ENCODE assay signal across 34 cellular contexts in genomic region chr7:105839271-105839670, GRCh38. TPM values are rescaled to one million over a fixed set of nuclear protein-coding genes. Genes with fewer than 3 reads are reported as not detected.
DNase-seq lines count a peak whose midpoint lies in the region; ATAC-seq, FAIRE-seq and TF ChIP-seq lines count a peak whose summit lies in the region.
"Had no signal": no experiment of that assay in that cellular context is flagged by ENCODE, and none has a peak within 500 bp of the region (broad histone marks: within the 10 kb centered on the region; RNA-seq: fewer than 3 reads in every experiment).

No MANE protein-coding gene starts in this region.

- intact Hi-C loops in IMR-90 (cut with micrococcal nuclease) (no loop called here), prostate gland (cut with DNase I) (no loop called here)

- no peaks in the 10 kb centered on the region for H3K79me2 ChIP-seq in astrocyte (ENCODE audit: insufficient read depth, low read length)
- H3K79me2 ChIP-seq in Karpas-422 (ENCODE audit: low read length), result no peaks in the 10 kb centered on the region

- H3K9me2 ChIP-seq in Karpas-422 (replicated peaks; ENCODE audit: insufficient read depth, low read length), result no peaks in the 10 kb centered on the region

- H3K4me1 ChIP-seq in CD4-positive, CD25-positive, alpha-beta regulatory T cell (ENCODE audit: control insufficient read depth, insufficient read depth, low read length, poor library complexity, severe bottlenecking), result peaks cover 13% of the 10 kb centered on the region
- peaks cover 18% of the 10 kb centered on the region for H3K4me1 ChIP-seq in IMR-90 (ENCODE audit: control insufficient read depth, insufficient read depth, low read length)
- peaks cover 15% of the 10 kb centered on the region for H3K4me1 ChIP-seq in astrocyte (ENCODE audit: insufficient read depth, low read length)
- H3K4me1 ChIP-seq in prostate gland (replicated peaks), result no peaks in the 10 kb centered on the region
- no peaks in the 10 kb centered on the region for H3K4me1 ChIP-seq in Karpas-422 (ENCODE audit: low read length)
- H3K4me1 ChIP-seq: colonic mucosa had no signal

- no peak for FAIRE-seq in astrocyte (lab: Jason Lieb, UNC)
- FAIRE-seq: RCC 7860 had no signal

- H3K27ac Mint-ChIP-seq in CD4-positive, CD25-positive, alpha-beta regulatory T cell, result peak overlapping the region in 2 of 3 donors; percentile 52 to 83
- H3K27ac Mint-ChIP-seq in astrocyte (ENCODE audit: unreplicated experiment), result no peak overlapping the region
- no peak overlapping the region for H3K27ac Mint-ChIP-seq in neural crest cell (ENCODE audit: unreplicated experiment)
- H3K27ac Mint-ChIP-seq: activated CD4-positive, alpha-beta T cell treated with anti-CD3 and anti-CD28 coated beads for 36 hours; activated CD8-positive, alpha-beta T cell treated with anti-CD3 and anti-CD28 coated beads for 36 hours; activated naive CD4-positive, alpha-beta T cell treated with anti-CD3 and anti-CD28 coated beads for 36 hours; activated T-helper 1 cell treated with anti-CD3 and anti-CD28 coated beads, Interleukin-12 subunit alpha, Interleukin-12 subunit beta, Interleukin-2, Interleukin-4 antibody, amounts not matched to agents 30 ng/mL and 10 ng/mL and 1 ng/mL, durations not matched to agents 14 hours and 24 hours and 36 hours; memory B cell had no signal

- no peak overlapping the region for H2AK9ac ChIP-seq in IMR-90 (replicated peaks; ENCODE audit: low read depth, low read length, poor library complexity)

- H3K4ac ChIP-seq in IMR-90 (ENCODE audit: low read depth, low read length), result peak overlapping the region; percentile 30

- CTCF ChIA-PET in IMR-90 (lab: Yijun Ruan, JAX), result interaction anchor here (0.6 kb wide), 1 partner anchor 187 kb away, joined by 3 read pairs; no protein-coding TSS in a partner anchor

- H3K9me3 ChIP-seq in CD4-positive, CD25-positive, alpha-beta regulatory T cell (ENCODE audit: control insufficient read depth in 2 of 2, low read length in 2 of 2), result no peaks in the 10 kb centered on the region
- no peaks in the 10 kb centered on the region for H3K9me3 ChIP-seq in IMR-90 (ENCODE audit: control insufficient read depth, insufficient read depth, low read length)
- H3K9me3 ChIP-seq in astrocyte (ENCODE audit: insufficient read depth, low read depth, low read length), result no peaks in the 10 kb centered on the region
- no peaks in the 10 kb centered on the region for H3K9me3 ChIP-seq in prostate gland
- no peaks in the 10 kb centered on the region for H3K9me3 ChIP-seq in Karpas-422 (ENCODE audit: low read length)
- H3K9me3 ChIP-seq: adrenal gland, colonic mucosa, right atrium auricular region, SJCRH30, thoracic aorta had no signal

- no peaks in the 10 kb centered on the region for H3K36me3 ChIP-seq in CD4-positive, CD25-positive, alpha-beta regulatory T cell (ENCODE audit: control insufficient read depth, insufficient read depth, low read length)
- H3K36me3 ChIP-seq in IMR-90 (ENCODE audit: control insufficient read depth, insufficient read depth, low read length) (peaks cover 2% of the 10 kb centered on the region; the same call in 1 of the 2 replicates), astrocyte (ENCODE audit: insufficient read depth, low read length) (no peaks in the 10 kb centered on the region), prostate gland (no peaks in the 10 kb centered on the region), Karpas-422 (ENCODE audit: insufficient read depth, low read length) (no peaks in the 10 kb centered on the region)
- H3K36me3 ChIP-seq: adrenal gland, colonic mucosa, neural progenitor cell, right atrium auricular region, thoracic aorta had no signal

- H3K9me1 ChIP-seq in IMR-90 (ENCODE audit: insufficient read depth, low read length), result peaks cover 17% of the 10 kb centered on the region

- peaks cover 11 to 49% of the 10 kb centered on the region in 2 experiments; a peak in 3 of 4 replicates for H3K79me1 ChIP-seq in IMR-90 (ENCODE audit: low read depth in 1 of 2, low read length in 2 of 2)

- 0 out of 2 replicates have a peak overlapping the region, but pooled peaks have one; percentile 15 for H4K5ac ChIP-seq in IMR-90 (ENCODE audit: low read depth, low read length)

- H3K27me3 ChIP-seq in CD4-positive, CD25-positive, alpha-beta regulatory T cell (ENCODE audit: control insufficient read depth, insufficient read depth, low read length), result no peaks in the 10 kb centered on the region
- H3K27me3 ChIP-seq in IMR-90 (ENCODE audit: control insufficient read depth, insufficient read depth, low read length) (no peaks in the 10 kb centered on the region), astrocyte (ENCODE audit: insufficient read depth, low read length) (no peaks in the 10 kb centered on the region), prostate gland (replicated peaks; ENCODE audit: insufficient read depth) (no peaks in the 10 kb centered on the region), Karpas-422 (ENCODE audit: low read length) (no peaks in the 10 kb centered on the region)
- H3K27me3 ChIP-seq: adrenal gland, colonic mucosa, neural progenitor cell, right atrium auricular region, SJCRH30 had no signal

- H3K18ac ChIP-seq in IMR-90 (ENCODE audit: low read depth, low read length), result peak overlapping the region; percentile 49; the same call in 1 of the 2 replicates

- H3K27ac ChIP-seq in CD4-positive, CD25-positive, alpha-beta regulatory T cell (ENCODE audit: insufficient read depth, low read length, poor library complexity, severe bottlenecking), result no peak overlapping the region
- H3K27ac ChIP-seq in IMR-90 (ENCODE audit: insufficient read depth, low read length), result no peak overlapping the region
- H3K27ac ChIP-seq in astrocyte (ENCODE audit: low read depth, low read length), result no peak overlapping the region
- H3K27ac ChIP-seq in prostate gland, result no peak overlapping the region
- no peak overlapping the region for H3K27ac ChIP-seq in Karpas-422 (ENCODE audit: low read length)
- H3K27ac ChIP-seq: adrenal gland, colonic mucosa, epithelial cell of prostate, HL-60, neural progenitor cell, right atrium auricular region, VCaP had no signal

- H4K8ac ChIP-seq in IMR-90 (ENCODE audit: low read depth in 2 of 2, low read length in 2 of 2), result no peak overlapping the region

- H3K4me2 ChIP-seq in IMR-90 (ENCODE audit: low read depth, low read length), result no peak overlapping the region
- H3K4me2 ChIP-seq in astrocyte (ENCODE audit: low read length), result peak overlapping the region; percentile 70
- H3K4me2 ChIP-seq in Karpas-422 (ENCODE audit: low read depth, low read length, poor library complexity, severe bottlenecking), result no peak overlapping the region

- peaks cover 0 to 3% (median 0%) of the 10 kb centered on the region in 7 donors for H3K9me3 Mint-ChIP-seq in CD4-positive, CD25-positive, alpha-beta regulatory T cell
- peaks cover 3% of the 10 kb centered on the region for H3K9me3 Mint-ChIP-seq in astrocyte (ENCODE audit: unreplicated experiment)
- peaks cover under 1% of the 10 kb centered on the region for H3K9me3 Mint-ChIP-seq in neural crest cell
- H3K9me3 Mint-ChIP-seq: activated naive CD4-positive, alpha-beta T cell treated with anti-CD3 and anti-CD28 coated beads for 36 hours; CD4-positive, alpha-beta memory T cell; memory B cell; neural progenitor cell had no signal

- DNase-seq in CD4-positive, CD25-positive, alpha-beta regulatory T cell, result no peak
- no peak for DNase-seq in IMR-90
- no peak for DNase-seq in astrocyte (ENCODE audit: low read depth)
- DNase-seq in neural crest cell (ENCODE audit: low read depth, low spot score), result no peak
- DNase-seq in NCI-H146 (lab: John Stamatoyannopoulos, UW), result no peak
- DNase-seq in prostate gland (ENCODE audit: low spot score), result no peak
- DNase-seq in NCI-H2081 treated with DMSO at 0.1 percent for 48 hours (lab: John Stamatoyannopoulos, UW), result no peak
- DNase-seq in Karpas-422, result no peak
- DNase-seq: activated CD4-positive, alpha-beta T cell treated with anti-CD3 and anti-CD28 coated beads for 36 hours; activated CD8-positive, alpha-beta memory T cell treated with anti-CD3 and anti-CD28 coated beads, Interleukin-2, amount 50 U/mL, for 48 hours; activated CD8-positive, alpha-beta T cell treated with anti-CD3 and anti-CD28 coated beads for 36 hours; activated naive CD4-positive, alpha-beta T cell treated with anti-CD3 and anti-CD28 coated beads for 36 hours; CD4-positive, alpha-beta memory T cell; effector CD4-positive, alpha-beta T cell; EL; HCEC 1CT; Kasumi-1; MV-4-11; NCI-H2227 treated with DMSO at 0.1 percent for 48 hours; stimulated activated CD4-positive, alpha-beta T cell treated with anti-CD3 and anti-CD28 coated beads, Interleukin-1b, Interleukin-23, amount 100 ng/mL, for 48 hours; stimulated activated naive CD8-positive, alpha-beta T cell treated with anti-CD3 and anti-CD28 coated beads, Interleukin-15, Interleukin-2, amounts not matched to agents 100 U/mL and 50 U/mL, for 24 hours; T-helper 9 cell had no signal

- H2AFZ ChIP-seq in IMR-90 (replicated peaks; ENCODE audit: low read length, poor library complexity) (no peak overlapping the region), astrocyte (ENCODE audit: low read depth, low read length) (peak overlapping the region; percentile 38), Karpas-422 (ENCODE audit: low read length) (no peak overlapping the region)
- H2AFZ ChIP-seq: neural progenitor cell had no signal

- peak overlapping the region; percentile 48 for H2AK5ac ChIP-seq in IMR-90 (ENCODE audit: low read depth, low read length)

- H3K14ac ChIP-seq in IMR-90 (replicated peaks; ENCODE audit: low read depth, low read length), result peak overlapping the region; percentile 5

- peaks cover 28% of the 10 kb centered on the region for H3K36me3 Mint-ChIP-seq in CD4-positive, CD25-positive, alpha-beta regulatory T cell
- H3K36me3 Mint-ChIP-seq in astrocyte (ENCODE audit: low read depth, unreplicated experiment) (peaks cover 3% of the 10 kb centered on the region), neural crest cell (ENCODE audit: low read depth) (peaks cover 2% of the 10 kb centered on the region)
- H3K36me3 Mint-ChIP-seq: memory B cell had no signal

- no peak overlapping the region for H3K23ac ChIP-seq in IMR-90 (ENCODE audit: low read depth, low read length)

- no peak for TF ChIP-seq RAD21 in IMR-90 (IDR thresholded peaks at IDR 0.05; ENCODE audit: low read length)

- no peak overlapping the region for H3K4me3 Mint-ChIP-seq in CD4-positive, CD25-positive, alpha-beta regulatory T cell
- no peak overlapping the region for H3K4me3 Mint-ChIP-seq in astrocyte (ENCODE audit: unreplicated experiment)
- H3K4me3 Mint-ChIP-seq in neural crest cell, result peak overlapping the region; percentile 4
- H3K4me3 Mint-ChIP-seq: activated CD4-positive, alpha-beta T cell treated with anti-CD3 and anti-CD28 coated beads for 36 hours; activated CD8-positive, alpha-beta T cell treated with anti-CD3 and anti-CD28 coated beads for 36 hours; activated naive CD4-positive, alpha-beta T cell treated with anti-CD3 and anti-CD28 coated beads for 36 hours; activated T-helper 1 cell treated with anti-CD3 and anti-CD28 coated beads, Interleukin-12 subunit alpha, Interleukin-12 subunit beta, Interleukin-2, Interleukin-4 antibody, amounts not matched to agents 30 ng/mL and 10 ng/mL and 1 ng/mL, durations not matched to agents 14 hours and 24 hours and 36 hours; CD4-positive, alpha-beta memory T cell; memory B cell; neural progenitor cell had no signal

- H2BK120ac ChIP-seq in IMR-90 (ENCODE audit: low read depth, low read length), result 0 out of 2 replicates have a peak overlapping the region, but pooled peaks have one; percentile 3

- no peaks in the 10 kb centered on the region for H3K27me3 Mint-ChIP-seq in CD4-positive, CD25-positive, alpha-beta regulatory T cell
- H3K27me3 Mint-ChIP-seq in astrocyte (ENCODE audit: low read depth, unreplicated experiment) (peaks cover 3% of the 10 kb centered on the region), neural crest cell (ENCODE audit: low read depth) (no peaks in the 10 kb centered on the region)
- H3K27me3 Mint-ChIP-seq: activated CD4-positive, alpha-beta T cell treated with anti-CD3 and anti-CD28 coated beads for 36 hours; activated CD8-positive, alpha-beta T cell treated with anti-CD3 and anti-CD28 coated beads for 36 hours; CD4-positive, alpha-beta memory T cell had no signal

- in situ Hi-C loops in IMR-90 (cut with MboI; ENCODE audit: low sequenced_read_pairs), result no loop called here

- peaks cover 16 to 50% (median 44%) of the 10 kb centered on the region in 4 donors for H3K4me1 Mint-ChIP-seq in CD4-positive, CD25-positive, alpha-beta regulatory T cell
- peaks cover 13% of the 10 kb centered on the region for H3K4me1 Mint-ChIP-seq in astrocyte (ENCODE audit: low read depth, unreplicated experiment)
- H3K4me1 Mint-ChIP-seq in neural crest cell, result peaks cover 38% of the 10 kb centered on the region
- H3K4me1 Mint-ChIP-seq: memory B cell had no signal

- no peak for TF ChIP-seq POLR2A in IMR-90 (IDR thresholded peaks at IDR 0.05; ENCODE audit: low read depth, low read length)
- TF ChIP-seq POLR2A in prostate gland (IDR thresholded peaks at IDR 0.05), result no peak

- WGBS in IMR-90 (ENCODE audit: extremely low coverage in 2 of 2, insufficient read length in 1 of 2), 2 experiments, result 100% methylated on average over 1 of the region's 2 CpGs; no CpG with 5 or more reads in 1 of the 2 experiments
- 30% methylated on average over 2 of the region's 2 CpGs for WGBS in prostate gland

- no peak overlapping the region for H3K56ac ChIP-seq in IMR-90 (ENCODE audit: extremely low read depth, insufficient read depth, low read length)

- H4K91ac ChIP-seq in IMR-90 (ENCODE audit: insufficient read depth, low read depth, low read length), result peak overlapping the region; percentile 11; the same call in 1 of the 2 replicates

- H2BK15ac ChIP-seq in IMR-90 (ENCODE audit: low read depth, low read length), result peak overlapping the region; percentile 32; the same call in 1 of the 3 replicates

- no peak for ATAC-seq in CD4-positive, CD25-positive, alpha-beta regulatory T cell (ENCODE audit: low read depth in 2 of 2)
- ATAC-seq in IMR-90 (ENCODE audit: low read depth), result no peak
- ATAC-seq: activated CD4-positive, alpha-beta T cell treated with anti-CD3 and anti-CD28 coated beads for 36 hours; activated CD8-positive, alpha-beta T cell treated with anti-CD3 and anti-CD28 coated beads for 36 hours; stimulated activated naive CD8-positive, alpha-beta T cell treated with anti-CD3 and anti-CD28 coated beads, Interleukin-15, Interleukin-2, amounts not matched to agents 100 U/mL and 50 U/mL, for 24 hours had no signal

- no peak overlapping the region for H3K4me3 ChIP-seq in CD4-positive, CD25-positive, alpha-beta regulatory T cell (ENCODE audit: low read depth, low read length)
- H3K4me3 ChIP-seq in IMR-90 (ENCODE audit: insufficient read depth, low read depth, low read length) (no peak overlapping the region), astrocyte (ENCODE audit: insufficient read depth, low read depth, low read length) (no peak overlapping the region), prostate gland (no peak overlapping the region), Karpas-422 (ENCODE audit: low read length) (no peak overlapping the region)
- H3K4me3 ChIP-seq: adrenal gland, colonic mucosa, neural progenitor cell, right atrium auricular region, thoracic aorta had no signal

- H2BK20ac ChIP-seq in IMR-90 (ENCODE audit: low read depth, low read length), result peak overlapping the region; percentile 63

- no peak overlapping the region for H3K9ac ChIP-seq in IMR-90 (ENCODE audit: low read depth, low read length)
- H3K9ac ChIP-seq in astrocyte (ENCODE audit: low read length), result no peak overlapping the region
- H3K9ac ChIP-seq in Karpas-422 (ENCODE audit: low read length), result no peak overlapping the region
- H3K9ac ChIP-seq: neural progenitor cell had no signal

- no peak overlapping the region for H2BK5ac ChIP-seq in IMR-90 (ENCODE audit: low read depth, low read length, poor library complexity, severe bottlenecking)

- TF ChIP-seq CTCF in IMR-90 (conservative IDR thresholded peaks at IDR 0.05; ENCODE audit: low read depth, low read length), result no peak
- TF ChIP-seq CTCF in astrocyte (IDR thresholded peaks at IDR 0.05; ENCODE audit: insufficient read depth, low read depth, low read length), result no peak
- no peak for TF ChIP-seq CTCF in neural crest cell (conservative IDR thresholded peaks at IDR 0.05)
- no peak for TF ChIP-seq CTCF in prostate gland (IDR thresholded peaks at IDR 0.05)

- POLR2A ChIA-PET in IMR-90 (lab: Charles Lee; ENCODE audit: unreplicated experiment), result no interaction called here

- no peaks in the 10 kb centered on the region; the same call in 1 of the 2 replicates for H4K20me1 ChIP-seq in IMR-90 (ENCODE audit: insufficient read depth, low read length)
- H4K20me1 ChIP-seq in astrocyte (ENCODE audit: insufficient read depth, low read length), result peaks cover 24% of the 10 kb centered on the region
- no peaks in the 10 kb centered on the region for H4K20me1 ChIP-seq in Karpas-422 (ENCODE audit: insufficient read depth, low read depth, low read length)

- BruUV-seq in IMR-90 (replicated peaks; lab: Mats Ljungman, UMichigan), result no TSS peak

- dilution Hi-C loops in IMR-90 (cut with HindIII; ENCODE audit: low sequenced_read_pairs, unreplicated experiment), result no loop called here

RNA-seq across cellular contexts. Expression of gene ATXN7L1, which starts 37.1 kb away (rescaled TPM):
- total RNA-seq in CD4-positive, CD25-positive, alpha-beta regulatory T cell, result 78.9 TPM
- 10 to 100 TPM; 25.8 to 28.1 (median 26.5) TPM for polyA plus RNA-seq in CD4-positive, CD25-positive, alpha-beta regulatory T cell
- total RNA-seq in IMR-90 (2012; rRNA removed) (4.3 and 4.7 TPM in 2 replicates), astrocyte (7.1 and 7.6 TPM in 2 replicates), neural crest cell (13.1 and 14.4 TPM in 2 replicates), prostate gland (10 to 100 TPM; 12.6 to 28.1 TPM)
- polyA plus RNA-seq in IMR-90 (2012; rRNA removed), result 3.2 and 3.5 TPM in 2 replicates
- polyA plus RNA-seq in IMR-90 (2012; cell fraction: cytosol; rRNA removed), result 1.3 and 1.8 TPM in 2 replicates
- polyA plus RNA-seq in IMR-90 (2012; cell fraction: nucleus; rRNA removed; ENCODE audit: low replicate concordance), result 3.4 and 6.4 TPM in 2 replicates
- total RNA-seq in Karpas-422 (2014; rRNA removed; shearing (Covaris generic); ENCODE audit: low replicate concordance), result not detected in 2 replicates

Comparison
In these comparisons a context has a peak if more than half of its experiments do, and no peak if none do; other contexts are left out.
1. H3K27ac Mint-ChIP-seq: peak in CD4-positive, CD25-positive, alpha-beta regulatory T cell (2 of 3); none in astrocyte (single experiment) and neural crest cell (single experiment).